ENCODE assay signal across 22 cellular contexts in genomic region chr1:68338107-68338506, GRCh38.
DNase-seq lines count a peak whose midpoint lies in the region; ATAC-seq, FAIRE-seq and TF ChIP-seq lines count a peak whose summit lies in the region.
"Had no signal": no experiment of that assay in that cellular context is flagged by ENCODE, and none has a peak within 500 bp of the region (broad histone marks: within the 10 kb centered on the region; RNA-seq: fewer than 3 reads in every experiment).

No MANE protein-coding gene starts in this region.

- no peaks in the 10 kb centered on the region for H3K9me3 Mint-ChIP-seq in activated naive CD4-positive, alpha-beta T cell treated with anti-CD3 and anti-CD28 coated beads, Interleukin-2, amount 50 U/mL, for 24 hours
- H3K9me3 Mint-ChIP-seq in activated naive CD4-positive, alpha-beta T cell treated with anti-CD3 and anti-CD28 coated beads for 36 hours = peaks cover 3% of the 10 kb centered on the region
- H3K9me3 Mint-ChIP-seq in activated CD8-positive, alpha-beta T cell treated with anti-CD3 and anti-CD28 coated beads, Interleukin-2, amount 10 ng/mL, durations not matched to agents 7 days and 5 days (ENCODE audit: insufficient read depth) = no peaks in the 10 kb centered on the region

- peak overlapping the region; percentile 25 for H3K27ac Mint-ChIP-seq in activated naive CD4-positive, alpha-beta T cell treated with anti-CD3 and anti-CD28 coated beads, Interleukin-2, amount 50 U/mL, for 24 hours
- no peak overlapping the region for H3K27ac Mint-ChIP-seq in activated naive CD4-positive, alpha-beta T cell treated with anti-CD3 and anti-CD28 coated beads for 36 hours
- H3K27ac Mint-ChIP-seq in activated CD8-positive, alpha-beta T cell treated with anti-CD3 and anti-CD28 coated beads, Interleukin-2, amount 10 ng/mL, durations not matched to agents 7 days and 5 days = no peak overlapping the region

- no peak for TF ChIP-seq POLR2A in H54 (IDR thresholded peaks at IDR 0.05; ENCODE audit: low read depth, low read length)

- intact Hi-C loops in activated naive CD4-positive, alpha-beta T cell treated with anti-CD3 and anti-CD28 coated beads for 36 hours (cut with micrococcal nuclease) = no loop called here

- H3K27me3 Mint-ChIP-seq in activated naive CD4-positive, alpha-beta T cell treated with anti-CD3 and anti-CD28 coated beads, Interleukin-2, amount 50 U/mL, for 24 hours = peaks cover 6% of the 10 kb centered on the region
- H3K27me3 Mint-ChIP-seq in activated naive CD4-positive, alpha-beta T cell treated with anti-CD3 and anti-CD28 coated beads for 36 hours (ENCODE audit: low read depth) = no peaks in the 10 kb centered on the region
- H3K27me3 Mint-ChIP-seq in activated CD8-positive, alpha-beta T cell treated with anti-CD3 and anti-CD28 coated beads, Interleukin-2, amount 10 ng/mL, durations not matched to agents 7 days and 5 days (ENCODE audit: low read depth) = no peaks in the 10 kb centered on the region

- DNase-seq in activated naive CD4-positive, alpha-beta T cell treated with anti-CD3 and anti-CD28 coated beads for 36 hours = no peak
- DNase-seq in NOMO-1 treated with DMSO at 0.1 percent for 48 hours (lab: John Stamatoyannopoulos, UW; ENCODE audit: unreplicated experiment) = peak; percentile 52
- peak; percentile 36 for DNase-seq in medulla oblongata (ENCODE audit: extremely low spot score)
- no peak for DNase-seq in activated CD8-positive, alpha-beta T cell treated with anti-CD3 and anti-CD28 coated beads, Interleukin-2, amount 10 ng/mL, durations not matched to agents 7 days and 5 days
- DNase-seq in H54 (ENCODE audit: insufficient read length, low spot score) = no peak
- DNase-seq in HTR-8/SVneo (ENCODE audit: insufficient read length, low spot score) = no peak
- DNase-seq in DMS53 (lab: John Stamatoyannopoulos, UW) = no peak
- DNase-seq: 8988T, GF-D8, GOT3, KBM-7, NCI-H1105, NCI-H1694, NCI-H2227 treated with DMSO at 0.1 percent for 48 hours, NCI-H524, OCI-M1, RPMI8226, SJCRH30, SW 1271 had no signal

- FAIRE-seq in H54 (lab: Jason Lieb, UNC) (no peak), HTR-8/SVneo (lab: Jason Lieb, UNC) (no peak)
- FAIRE-seq: GM12891, GM18507 had no signal

- H3K4me3 Mint-ChIP-seq in activated naive CD4-positive, alpha-beta T cell treated with anti-CD3 and anti-CD28 coated beads, Interleukin-2, amount 50 U/mL, for 24 hours = no peak overlapping the region
- H3K4me3 Mint-ChIP-seq in activated naive CD4-positive, alpha-beta T cell treated with anti-CD3 and anti-CD28 coated beads for 36 hours = no peak overlapping the region
- H3K4me3 Mint-ChIP-seq in activated CD8-positive, alpha-beta T cell treated with anti-CD3 and anti-CD28 coated beads, Interleukin-2, amount 10 ng/mL, durations not matched to agents 7 days and 5 days = no peak overlapping the region

- no peaks in the 10 kb centered on the region for H3K36me3 Mint-ChIP-seq in activated naive CD4-positive, alpha-beta T cell treated with anti-CD3 and anti-CD28 coated beads, Interleukin-2, amount 50 U/mL, for 24 hours
- no peaks in the 10 kb centered on the region for H3K36me3 Mint-ChIP-seq in activated naive CD4-positive, alpha-beta T cell treated with anti-CD3 and anti-CD28 coated beads for 36 hours (ENCODE audit: low read depth)
- no peaks in the 10 kb centered on the region for H3K36me3 Mint-ChIP-seq in activated CD8-positive, alpha-beta T cell treated with anti-CD3 and anti-CD28 coated beads, Interleukin-2, amount 10 ng/mL, durations not matched to agents 7 days and 5 days (ENCODE audit: low read depth)

- no peaks in the 10 kb centered on the region for H3K4me1 Mint-ChIP-seq in activated naive CD4-positive, alpha-beta T cell treated with anti-CD3 and anti-CD28 coated beads, Interleukin-2, amount 50 U/mL, for 24 hours
- no peaks in the 10 kb centered on the region for H3K4me1 Mint-ChIP-seq in activated naive CD4-positive, alpha-beta T cell treated with anti-CD3 and anti-CD28 coated beads for 36 hours (ENCODE audit: low read depth)
- H3K4me1 Mint-ChIP-seq in activated CD8-positive, alpha-beta T cell treated with anti-CD3 and anti-CD28 coated beads, Interleukin-2, amount 10 ng/mL, durations not matched to agents 7 days and 5 days (ENCODE audit: low read depth) = no peaks in the 10 kb centered on the region

- CTCF ChIA-PET in activated naive CD4-positive, alpha-beta T cell treated with anti-CD3 and anti-CD28 coated beads for 36 hours (lab: Charles Lee) = no interaction called here
- CTCF ChIA-PET in activated CD8-positive, alpha-beta T cell treated with anti-CD3 and anti-CD28 coated beads, Interleukin-2, amount 10 ng/mL, durations not matched to agents 7 days and 5 days (lab: Charles Lee) = no interaction called here

- POLR2A ChIA-PET in activated CD8-positive, alpha-beta T cell treated with anti-CD3 and anti-CD28 coated beads, Interleukin-2, amount 10 ng/mL, durations not matched to agents 7 days and 5 days (lab: Charles Lee) = no interaction called here

- ATAC-seq in activated CD8-positive, alpha-beta T cell treated with anti-CD3 and anti-CD28 coated beads, Interleukin-2, amount 10 ng/mL, durations not matched to agents 7 days and 5 days = no peak

Comparison
In these comparisons a context has a peak if more than half of its experiments do, and no peak if none do; other contexts are left out.
1. DNase-seq: peak in NOMO-1 treated with DMSO at 0.1 percent for 48 hours (single experiment) and medulla oblongata (single experiment); none in activated naive CD4-positive, alpha-beta T cell treated with anti-CD3 and anti-CD28 coated beads for 36 hours (single experiment), activated CD8-positive, alpha-beta T cell treated with anti-CD3 and anti-CD28 coated beads, Interleukin-2, amount 10 ng/mL, durations not matched to agents 7 days and 5 days (single experiment), H54 (single experiment), HTR-8/SVneo (single experiment) and DMS53 (single experiment).